In the genomic region with DNA sequence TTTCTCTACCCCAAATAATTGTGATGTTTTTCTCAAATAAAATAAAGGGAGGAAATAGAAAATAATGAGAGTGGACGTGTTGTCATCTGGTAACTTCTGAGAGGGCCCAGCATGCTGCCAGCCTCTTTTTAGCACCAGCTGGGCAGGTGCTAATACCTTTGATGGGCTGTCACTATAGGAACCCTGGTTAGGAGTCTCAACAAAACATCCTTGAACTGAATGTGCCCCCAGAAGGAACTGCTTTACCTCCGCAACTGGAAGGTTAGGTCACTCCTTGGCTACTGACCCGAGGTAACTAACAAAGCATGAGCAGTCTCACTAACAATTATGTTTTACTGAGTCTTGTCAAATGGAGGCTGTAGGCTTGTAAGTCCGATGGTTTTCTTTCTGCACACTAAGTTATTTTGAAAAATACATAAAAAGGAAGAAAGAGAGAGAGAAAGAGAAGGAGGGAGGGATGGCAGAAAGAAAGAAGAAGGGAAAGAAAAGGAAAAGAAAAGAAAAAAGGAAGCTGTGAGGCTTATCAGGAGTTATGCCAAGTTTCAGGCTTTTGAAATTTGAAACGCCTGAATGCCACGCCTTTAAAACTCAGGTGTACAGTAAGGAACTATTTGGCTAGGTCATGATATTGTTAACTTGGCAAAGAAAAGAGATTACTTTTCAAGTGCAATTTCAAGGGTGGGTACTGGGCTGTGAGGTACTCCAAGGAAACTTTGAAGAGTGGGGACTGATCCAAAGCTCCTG, we compare ENCODE assay signal across 2 cellular contexts.
TF ChIP-seq lines count a peak whose summit lies in the region.

No MANE protein-coding gene starts in this region.

TF ChIP-seq in Ishikawa, 13 proteins besides CTCF, POLR2A, EP300 and RAD21 (continued from another document):
- TF ChIP-seq TAF1 (IDR thresholded peaks at IDR 0.05; ENCODE audit: low read depth) (no peak), TEAD4 (IDR thresholded peaks at IDR 0.05) (peak; percentile 79), CREB1 (IDR thresholded peaks at IDR 0.05; ENCODE audit: low read depth) (no peak; the same call in 1 of the 2 replicates), YY1 (IDR thresholded peaks at IDR 0.05; ENCODE audit: low read depth) (0 out of 2 replicates have a peak, but pooled peaks have one; percentile 11), REST (IDR thresholded peaks at IDR 0.05; ENCODE audit: low read depth) (no peak)
- TF ChIP-seq, protein P1, sequence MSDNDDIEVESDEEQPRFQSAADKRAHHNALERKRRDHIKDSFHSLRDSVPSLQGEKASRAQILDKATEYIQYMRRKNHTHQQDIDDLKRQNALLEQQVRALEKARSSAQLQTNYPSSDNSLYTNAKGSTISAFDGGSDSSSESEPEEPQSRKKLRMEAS (IDR thresholded peaks at IDR 0.05) = peak; percentile 80

TF ChIP-seq in K562, 482 proteins besides CTCF, POLR2A, EP300 and RAD21 (continued from another document and continues in another):
- TF ChIP-seq, protein P2, sequence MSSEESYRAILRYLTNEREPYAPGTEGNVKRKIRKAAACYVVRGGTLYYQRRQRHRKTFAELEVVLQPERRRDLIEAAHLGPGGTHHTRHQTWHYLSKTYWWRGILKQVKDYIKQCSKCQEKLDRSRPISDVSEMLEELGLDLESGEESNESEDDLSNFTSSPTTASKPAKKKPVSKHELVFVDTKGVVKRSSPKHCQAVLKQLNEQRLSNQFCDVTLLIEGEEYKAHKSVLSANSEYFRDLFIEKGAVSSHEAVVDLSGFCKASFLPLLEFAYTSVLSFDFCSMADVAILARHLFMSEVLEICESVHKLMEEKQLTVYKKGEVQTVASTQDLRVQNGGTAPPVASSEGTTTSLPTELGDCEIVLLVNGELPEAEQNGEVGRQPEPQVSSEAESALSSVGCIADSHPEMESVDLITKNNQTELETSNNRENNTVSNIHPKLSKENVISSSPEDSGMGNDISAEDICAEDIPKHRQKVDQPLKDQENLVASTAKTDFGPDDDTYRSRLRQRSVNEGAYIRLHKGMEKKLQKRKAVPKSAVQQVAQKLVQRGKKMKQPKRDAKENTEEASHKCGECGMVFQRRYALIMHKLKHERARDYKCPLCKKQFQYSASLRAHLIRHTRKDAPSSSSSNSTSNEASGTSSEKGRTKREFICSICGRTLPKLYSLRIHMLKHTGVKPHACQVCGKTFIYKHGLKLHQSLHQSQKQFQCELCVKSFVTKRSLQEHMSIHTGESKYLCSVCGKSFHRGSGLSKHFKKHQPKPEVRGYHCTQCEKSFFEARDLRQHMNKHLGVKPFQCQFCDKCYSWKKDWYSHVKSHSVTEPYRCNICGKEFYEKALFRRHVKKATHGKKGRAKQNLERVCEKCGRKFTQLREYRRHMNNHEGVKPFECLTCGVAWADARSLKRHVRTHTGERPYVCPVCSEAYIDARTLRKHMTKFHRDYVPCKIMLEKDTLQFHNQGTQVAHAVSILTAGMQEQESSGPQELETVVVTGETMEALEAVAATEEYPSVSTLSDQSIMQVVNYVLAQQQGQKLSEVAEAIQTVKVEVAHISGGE (CRISPR knock-in tag; IDR thresholded peaks at IDR 0.05) = no peak
- TF ChIP-seq, protein P3, sequence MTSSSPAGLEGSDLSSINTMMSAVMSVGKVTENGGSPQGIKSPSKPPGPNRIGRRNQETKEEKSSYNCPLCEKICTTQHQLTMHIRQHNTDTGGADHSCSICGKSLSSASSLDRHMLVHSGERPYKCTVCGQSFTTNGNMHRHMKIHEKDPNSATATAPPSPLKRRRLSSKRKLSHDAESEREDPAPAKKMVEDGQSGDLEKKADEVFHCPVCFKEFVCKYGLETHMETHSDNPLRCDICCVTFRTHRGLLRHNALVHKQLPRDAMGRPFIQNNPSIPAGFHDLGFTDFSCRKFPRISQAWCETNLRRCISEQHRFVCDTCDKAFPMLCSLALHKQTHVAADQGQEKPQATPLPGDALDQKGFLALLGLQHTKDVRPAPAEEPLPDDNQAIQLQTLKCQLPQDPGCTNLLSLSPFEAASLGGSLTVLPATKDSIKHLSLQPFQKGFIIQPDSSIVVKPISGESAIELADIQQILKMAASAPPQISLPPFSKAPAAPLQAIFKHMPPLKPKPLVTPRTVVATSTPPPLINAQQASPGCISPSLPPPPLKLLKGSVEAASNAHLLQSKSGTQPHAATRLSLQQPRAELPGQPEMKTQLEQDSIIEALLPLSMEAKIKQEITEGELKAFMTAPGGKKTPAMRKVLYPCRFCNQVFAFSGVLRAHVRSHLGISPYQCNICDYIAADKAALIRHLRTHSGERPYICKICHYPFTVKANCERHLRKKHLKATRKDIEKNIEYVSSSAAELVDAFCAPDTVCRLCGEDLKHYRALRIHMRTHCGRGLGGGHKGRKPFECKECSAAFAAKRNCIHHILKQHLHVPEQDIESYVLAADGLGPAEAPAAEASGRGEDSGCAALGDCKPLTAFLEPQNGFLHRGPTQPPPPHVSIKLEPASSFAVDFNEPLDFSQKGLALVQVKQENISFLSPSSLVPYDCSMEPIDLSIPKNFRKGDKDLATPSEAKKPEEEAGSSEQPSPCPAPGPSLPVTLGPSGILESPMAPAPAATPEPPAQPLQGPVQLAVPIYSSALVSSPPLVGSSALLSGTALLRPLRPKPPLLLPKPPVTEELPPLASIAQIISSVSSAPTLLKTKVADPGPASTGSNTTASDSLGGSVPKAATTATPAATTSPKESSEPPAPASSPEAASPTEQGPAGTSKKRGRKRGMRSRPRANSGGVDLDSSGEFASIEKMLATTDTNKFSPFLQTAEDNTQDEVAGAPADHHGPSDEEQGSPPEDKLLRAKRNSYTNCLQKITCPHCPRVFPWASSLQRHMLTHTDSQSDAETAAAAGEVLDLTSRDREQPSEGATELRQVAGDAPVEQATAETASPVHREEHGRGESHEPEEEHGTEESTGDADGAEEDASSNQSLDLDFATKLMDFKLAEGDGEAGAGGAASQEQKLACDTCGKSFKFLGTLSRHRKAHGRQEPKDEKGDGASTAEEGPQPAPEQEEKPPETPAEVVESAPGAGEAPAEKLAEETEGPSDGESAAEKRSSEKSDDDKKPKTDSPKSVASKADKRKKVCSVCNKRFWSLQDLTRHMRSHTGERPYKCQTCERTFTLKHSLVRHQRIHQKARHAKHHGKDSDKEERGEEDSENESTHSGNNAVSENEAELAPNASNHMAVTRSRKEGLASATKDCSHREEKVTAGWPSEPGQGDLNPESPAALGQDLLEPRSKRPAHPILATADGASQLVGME (CRISPR knock-in tag; IDR thresholded peaks at IDR 0.05) = no peak
- no peak for TF ChIP-seq MYNN (IDR thresholded peaks at IDR 0.05)
- TF ChIP-seq MYNN (CRISPR knock-in tag; IDR thresholded peaks at IDR 0.05) = no peak
- TF ChIP-seq NR3C1 (CRISPR knock-in tag; IDR thresholded peaks at IDR 0.05) = no peak
- 0 out of 2 replicates have a peak, but pooled peaks have one; percentile 43 for TF ChIP-seq HBP1 (CRISPR knock-in tag; IDR thresholded peaks at IDR 0.05)
- no peak for TF ChIP-seq CSDE1 (IDR thresholded peaks at IDR 0.05)
- TF ChIP-seq SETDB1 (IDR thresholded peaks at IDR 0.05; ENCODE audit: low read length) = no peak
- TF ChIP-seq FOXA1 (IDR thresholded peaks at IDR 0.05; ENCODE audit: borderline replicate concordance) = no peak
- TF ChIP-seq STAT6 (CRISPR knock-in tag; IDR thresholded peaks at IDR 0.05) = no peak
- TF ChIP-seq ZNF165 (CRISPR knock-in tag; IDR thresholded peaks at IDR 0.05; ENCODE audit: borderline replicate concordance) = no peak
- TF ChIP-seq ARID1B (IDR thresholded peaks at IDR 0.05) = peak; percentile 57; the same call in 1 of the 2 replicates
- no peak for TF ChIP-seq HSF4 (CRISPR knock-in tag; IDR thresholded peaks at IDR 0.05; ENCODE audit: borderline replicate concordance)
- 0 out of 2 replicates have a peak, but pooled peaks have one; percentile 17 for TF ChIP-seq EP400 (IDR thresholded peaks at IDR 0.05)
- TF ChIP-seq ZNF253 (CRISPR knock-in tag; conservative IDR thresholded peaks at IDR 0.05) = no peak
- no peak for TF ChIP-seq MAFK (IDR thresholded peaks at IDR 0.05; ENCODE audit: low read length)
- TF ChIP-seq NFE2 (IDR thresholded peaks at IDR 0.05; ENCODE audit: low read depth) = no peak
- no peak for TF ChIP-seq GMEB1 (CRISPR knock-in tag; IDR thresholded peaks at IDR 0.05)
- TF ChIP-seq NFIC (IDR thresholded peaks at IDR 0.05) = peak; percentile 30; the same call in 1 of the 2 replicates
- TF ChIP-seq ZNF133 (CRISPR knock-in tag; IDR thresholded peaks at IDR 0.05) = no peak
- no peak for TF ChIP-seq RNF2 (IDR thresholded peaks at IDR 0.05)
- no peak for TF ChIP-seq CBFB (CRISPR knock-in tag; IDR thresholded peaks at IDR 0.05)
- no peak for TF ChIP-seq HMG20B (CRISPR knock-in tag; IDR thresholded peaks at IDR 0.05)
- TF ChIP-seq ZEB2 (IDR thresholded peaks at IDR 0.05) = peak; percentile 58; the same call in 1 of the 2 replicates
- no peak for TF ChIP-seq ZNF134 (CRISPR knock-in tag; conservative IDR thresholded peaks at IDR 0.05)
- no peak for TF ChIP-seq ZNF586 (CRISPR knock-in tag; conservative IDR thresholded peaks at IDR 0.05)
- TF ChIP-seq RBM15 (IDR thresholded peaks at IDR 0.05; ENCODE audit: insufficient read depth, low read length) = no peak
- no peak for TF ChIP-seq ZNF436 (CRISPR knock-in tag; IDR thresholded peaks at IDR 0.05)
- TF ChIP-seq CBX3 (IDR thresholded peaks at IDR 0.05; ENCODE audit: borderline replicate concordance in 1 of 2, low read length in 2 of 2) = no peak
- no peak for TF ChIP-seq FOXP1 (CRISPR knock-in tag; IDR thresholded peaks at IDR 0.05)
- TF ChIP-seq GABPB2 (CRISPR knock-in tag; conservative IDR thresholded peaks at IDR 0.05) = no peak
- TF ChIP-seq NEUROD1 (IDR thresholded peaks at IDR 0.05; ENCODE audit: borderline replicate concordance, low read depth, low read length, partially characterized antibody) = no peak
- TF ChIP-seq ESRRB (CRISPR knock-in tag; IDR thresholded peaks at IDR 0.05; ENCODE audit: borderline replicate concordance) = no peak
- TF ChIP-seq KDM5B (IDR thresholded peaks at IDR 0.05; ENCODE audit: insufficient replicate concordance, low read depth, low read length) = no peak
- TF ChIP-seq NR4A1 (CRISPR knock-in tag; IDR thresholded peaks at IDR 0.05) = no peak
- TF ChIP-seq NR4A1 (tag; IDR thresholded peaks at IDR 0.05) = no peak
- TF ChIP-seq ZNF239 (CRISPR knock-in tag; IDR thresholded peaks at IDR 0.05) = no peak
- peak; percentile 42; the same call in 1 of the 2 replicates for TF ChIP-seq SMARCA4 (IDR thresholded peaks at IDR 0.05)
- peak; percentile 20; the same call in 1 of the 2 replicates for TF ChIP-seq SMARCE1 (IDR thresholded peaks at IDR 0.05)
- no peak for TF ChIP-seq ZC3H11A (IDR thresholded peaks at IDR 0.05; ENCODE audit: low read depth, low read length)
- TF ChIP-seq BRD4 (IDR thresholded peaks at IDR 0.05) = no peak
- no peak for TF ChIP-seq RBM22 (IDR thresholded peaks at IDR 0.05; ENCODE audit: low read depth, low read length, poor library complexity, severe bottlenecking)
- no peak for TF ChIP-seq MEIS2 (IDR thresholded peaks at IDR 0.05; ENCODE audit: partially characterized antibody)
- peak; percentile 21; the same call in 1 of the 2 replicates for TF ChIP-seq CTBP1 (IDR thresholded peaks at IDR 0.05; ENCODE audit: borderline replicate concordance)
- no peak for TF ChIP-seq ZFP36 (IDR thresholded peaks at IDR 0.05; ENCODE audit: low read depth, low read length, partially characterized antibody)
- TF ChIP-seq SIX5 (IDR thresholded peaks at IDR 0.05; ENCODE audit: borderline replicate concordance in 1 of 2, insufficient read depth in 1 of 2, low read depth in 1 of 2, low read length in 2 of 2) = no peak
- TF ChIP-seq MTA2 (IDR thresholded peaks at IDR 0.05; ENCODE audit: low read depth) = peak; percentile 21; the same call in 1 of the 2 replicates
- TF ChIP-seq SIN3B (IDR thresholded peaks at IDR 0.05; ENCODE audit: low read depth) = no peak
- TF ChIP-seq BRD9 (IDR thresholded peaks at IDR 0.05; ENCODE audit: low read depth, partially characterized antibody) = no peak
- no peak for TF ChIP-seq KAT2B (IDR thresholded peaks at IDR 0.05; ENCODE audit: low read depth, low read length)
- no peak for TF ChIP-seq MAFF (IDR thresholded peaks at IDR 0.05; ENCODE audit: low read length)
- TF ChIP-seq SNRNP70 (optimal IDR thresholded peaks at IDR 0.05; ENCODE audit: low read depth, low read length) = no peak
